Comparison of ENCODE assay signal across 26 cellular contexts in genomic region chr17:53137919-53138318, GRCh38.
"Had no signal": no experiment of that assay in that cellular context is flagged by ENCODE, and none has a peak within 500 bp of the region (broad histone marks: within the 10 kb centered on the region; RNA-seq: fewer than 3 reads in every experiment).

No MANE protein-coding gene starts in this region.

- H3K27ac ChIP-seq: PC-9 had no signal

- H2AFZ ChIP-seq: PC-9 had no signal

- FAIRE-seq: bronchial epithelial cell, TTC549 had no signal

- H3K4me3 ChIP-seq: PC-9 had no signal

- ATAC-seq: activated CD8-positive, alpha-beta memory T cell treated with anti-CD3 and anti-CD28 coated beads, Interleukin-2, amount 10 ng/mL, durations not matched to agents 7 days and 5 days; T-cell had no signal

- DNase-seq: activated B cell treated with CpG ODN at 0.5 μM for 24 hours; activated CD4-positive, alpha-beta T cell treated with anti-CD3 and anti-CD28 coated beads for 1 hour; activated CD4-positive, alpha-beta T cell treated with anti-CD3 and anti-CD28 coated beads, Interleukin-2, amount 10 ng/mL, durations not matched to agents 24 days and 14 days; activated CD4-positive, alpha-beta T cell treated with anti-CD3 and anti-CD28 coated beads, Interleukin-2, amount 50 U/mL, for 48 hours; activated CD8-positive, alpha-beta memory T cell treated with anti-CD3 and anti-CD28 coated beads, Interleukin-2, amount 10 ng/mL, durations not matched to agents 7 days and 5 days; activated effector memory CD4-positive, alpha-beta T cell treated with Interleukin-2 at 50 U/mL for 16 hours; activated naive CD4-positive, alpha-beta T cell; activated T-cell treated with anti-CD3 and anti-CD28 coated beads, Interleukin-2, amount 50 U/mL, for 24 hours; aorta; KBM-7; MV-4-11; NCI-H1092 treated with DMSO at 0.1 percent for 48 hours; NCI-H1417 treated with DMSO at 0.1 percent for 48 hours; NCI-H1694; NCI-H2029; NCI-H2107; NCI-H2171 treated with DMSO at 0.1 percent for 48 hours; NCI-H226; NCI-H510A treated with DMSO at 0.1 percent for 48 hours; PC-9; SHP77 treated with DMSO at 0.1 percent for 48 hours; T-cell; T-helper 2 cell; T1000 had no signal

- H3K4me2 ChIP-seq: PC-9 had no signal
